ENCODE assay signal across 8 cellular contexts in the genomic region with DNA sequence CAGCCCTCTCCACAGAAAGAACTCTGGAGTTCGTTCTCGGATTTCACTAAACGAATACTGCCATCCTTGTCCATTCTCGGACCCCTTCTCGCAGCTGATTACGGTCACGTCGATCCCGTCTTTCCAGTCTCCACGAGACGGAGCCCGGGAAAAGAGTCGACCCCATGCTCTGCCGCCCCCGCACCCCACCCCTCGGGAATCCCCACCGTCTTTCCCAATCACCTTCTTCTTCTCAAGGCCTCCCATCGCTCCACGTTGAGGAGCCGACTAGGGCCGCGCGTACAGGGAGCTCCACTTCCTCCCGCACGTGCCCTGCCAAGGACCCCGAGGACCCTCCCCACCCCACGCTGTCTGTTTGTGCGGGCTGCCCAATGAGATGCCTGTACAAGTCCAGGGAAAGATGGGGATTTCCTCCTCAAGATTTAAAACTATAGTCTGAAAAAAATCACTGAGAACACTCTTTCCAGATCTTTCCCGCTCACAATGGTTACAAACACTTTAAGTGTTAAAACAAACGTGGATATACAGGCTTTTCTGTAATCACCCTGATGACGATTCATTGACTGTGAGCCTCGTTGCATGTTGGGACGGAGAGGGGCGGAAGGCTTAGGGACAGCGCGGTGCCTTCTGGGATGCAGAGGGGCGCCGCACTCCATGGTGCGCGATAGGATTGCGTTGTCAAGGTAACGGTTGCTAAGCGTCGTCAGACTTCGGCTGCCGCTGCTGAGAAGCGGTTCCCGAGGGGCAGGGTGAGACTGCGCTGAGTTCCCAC. TPM values are rescaled to one million over a fixed set of nuclear protein-coding genes. Genes with fewer than 3 reads are reported as not detected.
DNase-seq lines count a peak whose midpoint lies in the region; ATAC-seq lines count a peak whose summit lies in the region.

A gene (minus strand): TSS at position 323 of the 772 bp plus-strand sequence. CDS start 77 bp downstream, at position 246.

- no peak within 1 kb of the TSS for H3K4me3 Mint-ChIP-seq in activated CD4-positive, alpha-beta T cell treated with anti-CD3 and anti-CD28 coated beads, Interleukin-2, amount 10 ng/mL, durations not matched to agents 7 days and 5 days

- POLR2A ChIA-PET in activated CD4-positive, alpha-beta T cell treated with anti-CD3 and anti-CD28 coated beads, Interleukin-2, amount 10 ng/mL, durations not matched to agents 7 days and 5 days (lab: Charles Lee) = no interaction called here

- CTCF ChIA-PET in activated CD4-positive, alpha-beta T cell treated with anti-CD3 and anti-CD28 coated beads, Interleukin-2, amount 10 ng/mL, durations not matched to agents 7 days and 5 days (lab: Charles Lee) = interaction anchor here (0.5 to 3.1 kb wide), 5 partner anchors 10 to 984 kb away, joined by 3 to 10 read pairs (median 3); no protein-coding TSS in a partner anchor

- no peak within 1 kb of the TSS for H3K27ac Mint-ChIP-seq in activated CD4-positive, alpha-beta T cell treated with anti-CD3 and anti-CD28 coated beads, Interleukin-2, amount 10 ng/mL, durations not matched to agents 7 days and 5 days

- DNase-seq in C1 segment of cervical spinal cord (lab: John Stamatoyannopoulos, UW) (peak; percentile 39 to 95 (median 88)), NCI-H69 (lab: John Stamatoyannopoulos, UW) (peak; percentile 100), cortex of kidney (lab: John Stamatoyannopoulos, UW) (peak; percentile 51), left colon (peak; percentile 95 to 97)
- peak; percentile 96 for DNase-seq in activated CD4-positive, alpha-beta T cell treated with anti-CD3 and anti-CD28 coated beads, Interleukin-2, amount 10 ng/mL, durations not matched to agents 7 days and 5 days
- peak; percentile 95 for DNase-seq in stimulated activated CD4-positive, alpha-beta T cell treated with anti-CD3 and anti-CD28 coated beads, Interleukin-1b, Interleukin-23, amount 100 ng/mL, for 48 hours

- ATAC-seq in GM19351 (IDR thresholded peaks at IDR 0.05; ENCODE audit: unreplicated experiment) = peak; percentile 99
- peak; percentile 94 for ATAC-seq in HG03520 (IDR thresholded peaks at IDR 0.05; ENCODE audit: unreplicated experiment)
- peak; percentile 99 for ATAC-seq in left colon

- peaks cover 20% of the 10 kb centered on the region for H3K36me3 Mint-ChIP-seq in activated CD4-positive, alpha-beta T cell treated with anti-CD3 and anti-CD28 coated beads, Interleukin-2, amount 10 ng/mL, durations not matched to agents 7 days and 5 days (ENCODE audit: low read depth)

- no peaks in the 10 kb centered on the region for H3K9me3 Mint-ChIP-seq in activated CD4-positive, alpha-beta T cell treated with anti-CD3 and anti-CD28 coated beads, Interleukin-2, amount 10 ng/mL, durations not matched to agents 7 days and 5 days

- no peaks in the 10 kb centered on the region for H3K4me1 Mint-ChIP-seq in activated CD4-positive, alpha-beta T cell treated with anti-CD3 and anti-CD28 coated beads, Interleukin-2, amount 10 ng/mL, durations not matched to agents 7 days and 5 days

- intact Hi-C loops in left colon (cut with DNase I, micrococcal nuclease) = no loop called here

- H3K27me3 Mint-ChIP-seq in activated CD4-positive, alpha-beta T cell treated with anti-CD3 and anti-CD28 coated beads, Interleukin-2, amount 10 ng/mL, durations not matched to agents 7 days and 5 days = peaks cover 5% of the 10 kb centered on the region

RNA-seq across cellular contexts. Expression of the gene that starts here (rescaled TPM):
- total RNA-seq in activated CD4-positive, alpha-beta T cell treated with anti-CD3 and anti-CD28 coated beads, Interleukin-2, amount 10 ng/mL, durations not matched to agents 7 days and 5 days = 10 to 100 TPM; 58.5 to 62.7 TPM
- 10 to 100 TPM; 36.4 to 48.3 TPM for total RNA-seq in left colon

Comparison
In these comparisons a context has a peak if more than half of its experiments do, and no peak if none do; other contexts are left out.
1. Peak in every context shown above with its lines: DNase-seq and ATAC-seq.